In genomic region chr17:81518785-81519283, GRCh38 we compare ENCODE assay signal across 7 cellular contexts. TPM values are rescaled to one million over a fixed set of nuclear protein-coding genes. Genes with fewer than 3 reads are reported as not detected.
DNase-seq lines count a peak whose midpoint lies in the region; ATAC-seq, FAIRE-seq and TF ChIP-seq lines count a peak whose summit lies in the region.

No MANE protein-coding gene starts in this region.

- H3K27ac ChIP-seq in ectodermal cell (ENCODE audit: insufficient read depth, low read depth, low read length, poor library complexity, severe bottlenecking) (no peak overlapping the region), mucosa of rectum (ENCODE audit: low read depth in 2 of 2, low read length in 2 of 2) (peak overlapping the region; percentile 84 to 87)

- 2% methylated on average over 47 of the region's 47 CpGs for WGBS in ectodermal cell, 2 experiments

- H3K9me3 ChIP-seq in NT2/D1 (ENCODE audit: insufficient read depth, low read length) (no peaks in the 10 kb centered on the region), ectodermal cell (ENCODE audit: control insufficient read depth, low read length) (no peaks in the 10 kb centered on the region), mucosa of rectum (ENCODE audit: control insufficient read depth in 2 of 2, low read length in 2 of 2) (no peaks in the 10 kb centered on the region)

- 0 out of 2 replicates have a peak, but pooled peaks have one; percentile 11 for TF ChIP-seq POLR2A in GM12892 (IDR thresholded peaks at IDR 0.05; ENCODE audit: low read depth, low read length)

- H3K4me3 ChIP-seq in NT2/D1 (ENCODE audit: insufficient read length, low read depth) (peak overlapping the region; percentile 51), ectodermal cell (ENCODE audit: insufficient read depth, low read depth, low read length) (peak overlapping the region; percentile 31), mucosa of rectum (ENCODE audit: low read length in 2 of 2) (peak overlapping the region; percentile 58 to 69)

- peaks cover 57% of the 10 kb centered on the region for H3K27me3 ChIP-seq in NT2/D1 (ENCODE audit: insufficient read depth, insufficient read length)
- H3K27me3 ChIP-seq in ectodermal cell (ENCODE audit: control insufficient read depth, insufficient read depth, low read length, poor library complexity, severe bottlenecking): peaks cover 84% of the 10 kb centered on the region
- no peaks in the 10 kb centered on the region for H3K27me3 ChIP-seq in mucosa of rectum (ENCODE audit: control insufficient read depth in 2 of 2, insufficient read depth in 2 of 2, low read length in 2 of 2)

- no peak for ATAC-seq in GM21360 (IDR thresholded peaks at IDR 0.05; ENCODE audit: unreplicated experiment)

- H3K9ac ChIP-seq in NT2/D1 (ENCODE audit: insufficient read length, low read depth) (peak overlapping the region; percentile 78), mucosa of rectum (ENCODE audit: low read depth in 1 of 2, low read length in 2 of 2) (peak overlapping the region; percentile 63 to 81)

- FAIRE-seq in GM12892 (lab: Jason Lieb, UNC): peak; percentile 51

- H3K4me1 ChIP-seq in NT2/D1 (ENCODE audit: insufficient read depth, insufficient read length) (peaks cover 39% of the 10 kb centered on the region), ectodermal cell (ENCODE audit: control insufficient read depth, insufficient read depth, low read length) (peaks cover 35% of the 10 kb centered on the region), mucosa of rectum (ENCODE audit: control insufficient read depth in 2 of 2, insufficient read depth in 2 of 2, low read length in 2 of 2) (peaks cover 37 to 42% of the 10 kb centered on the region in 2 donors)

- H3K36me3 ChIP-seq in NT2/D1 (ENCODE audit: insufficient read depth, insufficient read length, low read length) (peaks cover 19% of the 10 kb centered on the region), ectodermal cell (ENCODE audit: control insufficient read depth, insufficient read depth, low read length) (no peaks in the 10 kb centered on the region), mucosa of rectum (ENCODE audit: control insufficient read depth in 2 of 2, insufficient read depth in 2 of 2, low read length in 2 of 2) (no peaks in the 10 kb centered on the region)

- DNase-seq in GM12892 (ENCODE audit: insufficient read length): no peak
- no peak for DNase-seq in NT2/D1 (ENCODE audit: low read depth, low spot score)
- DNase-seq in medulla oblongata (ENCODE audit: extremely low spot score): no peak
- no peak for DNase-seq in dedifferentiated amniotic fluid mesenchymal stem cell (ENCODE audit: extremely low spot score)

RNA-seq across cellular contexts. Expression of gene ACTG1, which starts 6.2 kb away (rescaled TPM):
- polyA plus RNA-seq in GM12892 (2012; ENCODE audit: missing spikeins): 2,092 TPM
- polyA plus RNA-seq in ectodermal cell (2013, experiment 1 of 4): 2,395 TPM
- polyA plus RNA-seq in ectodermal cell (2013, experiment 2 of 4): 2,615 TPM
- polyA plus RNA-seq in ectodermal cell (2013, experiment 3 of 4): 2,034 TPM
- 2,356 TPM for polyA plus RNA-seq in ectodermal cell (2013, experiment 4 of 4)

RNA-seq across cellular contexts. Expression of gene FSCN2, which starts 9.3 kb away (rescaled TPM):
- 0.87 TPM for polyA plus RNA-seq in GM12892 (2012; ENCODE audit: missing spikeins)
- polyA plus RNA-seq in ectodermal cell (2013, experiment 1 of 4): not detected
- polyA plus RNA-seq in ectodermal cell (2013, experiment 2 of 4): 0.48 TPM
- polyA plus RNA-seq in ectodermal cell (2013, experiment 3 of 4): not detected
- 0.20 TPM for polyA plus RNA-seq in ectodermal cell (2013, experiment 4 of 4)

RNA-seq across cellular contexts. Expression of gene FAAP100, which starts 33.3 kb away (rescaled TPM):
- polyA plus RNA-seq in GM12892 (2012; ENCODE audit: missing spikeins): 7.8 TPM
- polyA plus RNA-seq in ectodermal cell (2013, experiment 1 of 4): 30.3 TPM
- polyA plus RNA-seq in ectodermal cell (2013, experiment 2 of 4): 32.0 TPM
- polyA plus RNA-seq in ectodermal cell (2013, experiment 3 of 4): 19.6 TPM
- 21.2 TPM for polyA plus RNA-seq in ectodermal cell (2013, experiment 4 of 4)
